Comparison of ENCODE assay signal across 8 cellular contexts in the genomic region with DNA sequence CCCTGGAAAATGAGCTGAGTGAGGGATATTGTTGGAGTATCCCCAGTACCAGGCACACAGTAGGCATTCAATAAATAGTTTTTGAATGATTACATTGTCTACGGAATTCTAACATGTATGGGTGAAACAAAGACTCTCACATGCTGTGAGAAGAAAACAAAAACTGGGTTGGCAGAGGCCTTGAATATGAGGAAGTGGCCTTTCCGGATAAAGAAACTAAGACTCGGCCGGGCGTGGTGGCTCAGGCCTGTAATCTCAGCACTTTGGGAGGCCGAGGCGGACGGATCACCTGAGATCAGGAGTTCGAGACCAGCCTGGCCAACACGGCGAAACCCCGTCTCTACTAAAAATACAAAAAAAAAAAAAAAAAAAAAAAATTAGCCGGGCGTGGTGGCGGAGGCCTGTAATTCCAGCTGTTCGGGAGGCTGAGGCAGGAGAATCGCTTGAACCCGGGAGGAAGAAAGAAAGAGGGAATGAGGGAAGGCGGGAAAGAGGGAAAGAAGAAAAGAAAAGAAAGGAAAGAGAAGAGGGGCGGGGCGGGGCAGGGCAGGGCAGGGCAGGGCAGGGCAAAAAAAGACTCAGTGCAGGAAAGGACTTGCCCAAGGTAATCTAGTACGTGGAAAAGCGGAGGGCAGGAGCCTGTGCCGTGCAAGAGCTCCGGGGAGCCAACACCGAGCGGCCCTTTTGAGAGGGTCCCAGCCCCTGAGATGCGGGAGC.
A peak's percentile ranks its signal among the peaks of the same experiment; 100 is the strongest.
DNase-seq lines count a peak whose midpoint lies in the region; ATAC-seq and TF ChIP-seq lines count a peak whose summit lies in the region.

No MANE protein-coding gene starts in this region.

- H3K9me3 Mint-ChIP-seq in activated naive CD4-positive, alpha-beta T cell treated with anti-CD3 and anti-CD28 coated beads, Interleukin-2, amount 50 U/mL, for 24 hours: no peaks in the 10 kb centered on the region
- no peaks in the 10 kb centered on the region for H3K9me3 Mint-ChIP-seq in activated naive CD8-positive, alpha-beta T cell (ENCODE audit: low read depth)

- H3K27me3 Mint-ChIP-seq in activated naive CD4-positive, alpha-beta T cell treated with anti-CD3 and anti-CD28 coated beads, Interleukin-2, amount 50 U/mL, for 24 hours: peaks cover 4% of the 10 kb centered on the region
- H3K27me3 Mint-ChIP-seq in activated naive CD8-positive, alpha-beta T cell: peaks cover 2% of the 10 kb centered on the region

- no peak for ATAC-seq in stimulated activated naive CD8-positive, alpha-beta T cell treated with anti-CD3 and anti-CD28 coated beads, Interleukin-15, Interleukin-2, amounts not matched to agents 100 U/mL and 50 U/mL, for 24 hours

- H3K36me3 ChIP-seq in KMS-11 (ENCODE audit: insufficient read depth) (no peaks in the 10 kb centered on the region), iPS-15b (ENCODE audit: control insufficient read depth, insufficient read depth, low read length) (no peaks in the 10 kb centered on the region)

- H3K79me2 ChIP-seq in KMS-11 (ENCODE audit: insufficient read depth, low read depth): peaks cover 40% of the 10 kb centered on the region

- H3K36me3 Mint-ChIP-seq in activated naive CD4-positive, alpha-beta T cell treated with anti-CD3 and anti-CD28 coated beads, Interleukin-2, amount 50 U/mL, for 24 hours: peaks cover 5% of the 10 kb centered on the region
- no peaks in the 10 kb centered on the region for H3K36me3 Mint-ChIP-seq in activated naive CD8-positive, alpha-beta T cell

- H3K27ac Mint-ChIP-seq in activated naive CD4-positive, alpha-beta T cell treated with anti-CD3 and anti-CD28 coated beads, Interleukin-2, amount 50 U/mL, for 24 hours: peak overlapping the region; percentile 97
- H3K27ac Mint-ChIP-seq in activated naive CD8-positive, alpha-beta T cell: peak overlapping the region; percentile 100

- H3K9ac ChIP-seq in KMS-11 (peak overlapping the region; percentile 99), iPS-15b (ENCODE audit: low read depth, low read length) (peak overlapping the region; percentile 100)

- H3K4me1 ChIP-seq in KMS-11 (ENCODE audit: low read depth, poor library complexity, severe bottlenecking) (peaks cover 30% of the 10 kb centered on the region), iPS-15b (ENCODE audit: control insufficient read depth, insufficient read depth, low read length) (peaks cover 3% of the 10 kb centered on the region)

- H3K4me3 ChIP-seq in KMS-11 (IDR thresholded peaks at IDR 0.05; ENCODE audit: insufficient read depth, low read depth, low read length): no peak overlapping the region
- peak overlapping the region; percentile 94 for H3K4me3 ChIP-seq in iPS-15b (ENCODE audit: low read depth, low read length)

- peak overlapping the region; percentile 96 for H3K4me2 ChIP-seq in KMS-11

- TF ChIP-seq CTCF in KMS-11 (conservative IDR thresholded peaks at IDR 0.05; ENCODE audit: low read depth, low read length): no peak

- peaks cover 25% of the 10 kb centered on the region for H3K4me1 Mint-ChIP-seq in activated naive CD4-positive, alpha-beta T cell treated with anti-CD3 and anti-CD28 coated beads, Interleukin-2, amount 50 U/mL, for 24 hours
- peaks cover 31% of the 10 kb centered on the region for H3K4me1 Mint-ChIP-seq in activated naive CD8-positive, alpha-beta T cell (ENCODE audit: low read depth)

- H4K20me1 ChIP-seq in KMS-11 (ENCODE audit: insufficient read depth): no peaks in the 10 kb centered on the region

- H2AFZ ChIP-seq in KMS-11 (ENCODE audit: low read depth): peak overlapping the region; percentile 65

- H3K27me3 ChIP-seq in KMS-11 (ENCODE audit: insufficient read depth, low read depth) (no peaks in the 10 kb centered on the region), iPS-15b (ENCODE audit: control insufficient read depth, insufficient read depth, low read length) (no peaks in the 10 kb centered on the region)

- no peak for DNase-seq in activated naive CD4-positive, alpha-beta T cell (lab: John Stamatoyannopoulos, UW)
- DNase-seq in stimulated activated naive CD8-positive, alpha-beta T cell treated with anti-CD3 and anti-CD28 coated beads, Interleukin-15, Interleukin-2, amounts not matched to agents 100 U/mL and 50 U/mL, for 24 hours: peak; percentile 25
- no peak for DNase-seq in HK-2 (ENCODE audit: unreplicated experiment)
- no peak for DNase-seq in DMS153 treated with DMSO at 0.1 percent for 48 hours (lab: John Stamatoyannopoulos, UW; ENCODE audit: unreplicated experiment)

- H3K4me3 Mint-ChIP-seq in activated naive CD4-positive, alpha-beta T cell treated with anti-CD3 and anti-CD28 coated beads, Interleukin-2, amount 50 U/mL, for 24 hours: peak overlapping the region; percentile 97
- H3K4me3 Mint-ChIP-seq in activated naive CD8-positive, alpha-beta T cell: peak overlapping the region; percentile 94

- H3K27ac ChIP-seq in KMS-11: peak overlapping the region; percentile 99

- H3K9me3 ChIP-seq in iPS-15b (ENCODE audit: control insufficient read depth, insufficient read depth, low read length): no peaks in the 10 kb centered on the region
